In the genomic region with DNA sequence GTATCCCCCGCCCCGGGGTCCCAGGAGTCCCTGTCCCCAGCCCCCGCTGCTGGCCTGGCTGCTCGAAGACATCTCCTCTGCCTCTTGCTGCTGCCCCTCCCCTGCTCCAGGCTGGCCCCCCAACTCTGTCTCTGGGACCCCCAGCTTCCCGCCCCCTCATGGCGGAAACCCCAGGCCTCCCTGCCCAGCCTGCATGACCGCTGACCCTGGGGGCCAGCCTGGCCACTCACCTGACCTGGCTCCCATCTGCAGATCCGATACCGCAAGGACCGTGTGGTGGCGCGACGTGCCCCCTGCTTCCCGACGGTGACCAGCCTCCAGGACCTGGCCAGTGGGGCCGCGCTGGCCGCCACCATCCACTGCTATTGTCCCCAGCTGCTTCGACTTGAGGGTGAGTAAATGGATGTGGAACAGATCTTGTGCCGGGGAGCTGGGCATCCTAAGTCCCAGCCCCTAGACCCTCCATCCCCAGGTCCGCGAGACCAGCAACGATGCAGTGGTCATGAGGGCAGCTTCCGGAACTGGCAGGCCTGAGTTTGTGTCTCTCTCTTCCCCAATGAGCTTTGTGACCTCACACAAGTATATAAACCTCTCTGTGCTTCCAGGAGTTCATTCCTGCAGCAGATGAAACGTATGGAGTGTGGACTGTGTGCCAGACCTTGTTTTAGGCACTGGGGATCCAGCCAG, we compare ENCODE assay signal across 1 cellular context.
TF ChIP-seq lines count a peak whose summit lies in the region.

No MANE protein-coding gene starts in this region.

TF ChIP-seq in HepG2, 621 proteins besides CTCF, POLR2A, EP300 and RAD21:
- TF ChIP-seq CAMTA2 (CRISPR knock-in tag; IDR thresholded peaks at IDR 0.05; ENCODE audit: borderline replicate concordance), result no peak
- TF ChIP-seq ZNF768 (CRISPR knock-in tag; IDR thresholded peaks at IDR 0.05), result peak; percentile 60
- no peak for TF ChIP-seq ZNF619 (CRISPR knock-in tag; IDR thresholded peaks at IDR 0.05)
- no peak for TF ChIP-seq ZNF124 (CRISPR knock-in tag; IDR thresholded peaks at IDR 0.05)
- TF ChIP-seq ZNF644 (CRISPR knock-in tag; IDR thresholded peaks at IDR 0.05; ENCODE audit: low read depth), result no peak
- no peak for TF ChIP-seq ZNF33A (CRISPR knock-in tag; IDR thresholded peaks at IDR 0.05; ENCODE audit: borderline replicate concordance)
- no peak for TF ChIP-seq ZNF83 (CRISPR knock-in tag; IDR thresholded peaks at IDR 0.05; ENCODE audit: borderline replicate concordance)
- TF ChIP-seq AGO2 (optimal IDR thresholded peaks at IDR 0.05; ENCODE audit: low read depth, low read length), result peak; percentile 84
- TF ChIP-seq RBFOX2 (IDR thresholded peaks at IDR 0.05; ENCODE audit: low read depth, low read length), result peak; percentile 52; the same call in 1 of the 2 replicates
- no peak for TF ChIP-seq KDM1A (CRISPR knock-in tag; IDR thresholded peaks at IDR 0.05)
- no peak for TF ChIP-seq SNAPC2 (CRISPR knock-in tag; IDR thresholded peaks at IDR 0.05)
- no peak for TF ChIP-seq TBL1XR1 (IDR thresholded peaks at IDR 0.05; ENCODE audit: borderline replicate concordance, low read length, partially characterized antibody)
- TF ChIP-seq NFIC (IDR thresholded peaks at IDR 0.05; ENCODE audit: low read length), result no peak
- no peak for TF ChIP-seq ZNF703 (CRISPR knock-in tag; IDR thresholded peaks at IDR 0.05; ENCODE audit: borderline replicate concordance)
- no peak for TF ChIP-seq PTBP1 (IDR thresholded peaks at IDR 0.05; ENCODE audit: low read depth, low read length, poor library complexity, severe bottlenecking)
- TF ChIP-seq THYN1 (CRISPR knock-in tag; IDR thresholded peaks at IDR 0.05; ENCODE audit: borderline replicate concordance, low read depth), result no peak
- TF ChIP-seq, protein P1, sequence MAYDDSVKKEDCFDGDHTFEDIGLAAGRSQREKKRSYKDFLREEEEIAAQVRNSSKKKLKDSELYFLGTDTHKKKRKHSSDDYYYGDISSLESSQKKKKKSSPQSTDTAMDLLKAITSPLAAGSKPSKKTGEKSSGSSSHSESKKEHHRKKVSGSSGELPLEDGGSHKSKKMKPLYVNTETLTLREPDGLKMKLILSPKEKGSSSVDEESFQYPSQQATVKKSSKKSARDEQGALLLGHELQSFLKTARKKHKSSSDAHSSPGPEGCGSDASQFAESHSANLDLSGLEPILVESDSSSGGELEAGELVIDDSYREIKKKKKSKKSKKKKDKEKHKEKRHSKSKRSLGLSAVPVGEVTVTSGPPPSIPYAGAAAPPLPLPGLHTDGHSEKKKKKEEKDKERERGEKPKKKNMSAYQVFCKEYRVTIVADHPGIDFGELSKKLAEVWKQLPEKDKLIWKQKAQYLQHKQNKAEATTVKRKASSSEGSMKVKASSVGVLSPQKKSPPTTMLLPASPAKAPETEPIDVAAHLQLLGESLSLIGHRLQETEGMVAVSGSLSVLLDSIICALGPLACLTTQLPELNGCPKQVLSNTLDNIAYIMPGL (CRISPR knock-in tag; IDR thresholded peaks at IDR 0.05; ENCODE audit: borderline replicate concordance in 1 of 2, low read depth in 1 of 2), result no peak
- no peak for TF ChIP-seq MED1 (CRISPR knock-in tag; IDR thresholded peaks at IDR 0.05)
- TF ChIP-seq SUZ12 (IDR thresholded peaks at IDR 0.05; ENCODE audit: low read depth, low read length), result no peak
